Comparison of ENCODE assay signal across 16 cellular contexts in genomic region chr17:81705518-81706231, GRCh38. TPM values are rescaled to one million over a fixed set of nuclear protein-coding genes. Genes with fewer than 3 reads are reported as not detected.
DNase-seq lines count a peak whose midpoint lies in the region; ATAC-seq, FAIRE-seq and TF ChIP-seq lines count a peak whose summit lies in the region.
"Had no signal": no experiment of that assay in that cellular context is flagged by ENCODE, and none has a peak within 500 bp of the region (broad histone marks: within the 10 kb centered on the region; RNA-seq: fewer than 3 reads in every experiment).

No MANE protein-coding gene starts in this region.

- H3K9me3 Mint-ChIP-seq in activated B cell treated with CpG ODN at 0.5 μM for 24 hours: no peaks in the 10 kb centered on the region
- H3K9me3 Mint-ChIP-seq: T-helper 2 cell treated with Interferon-gamma antibody and Interleukin-4, amounts not matched to agents 5 μg/mL and 100 μg/mL, for 36 hours had no signal

- 96% methylated on average over 30 of the region's 30 CpGs for WGBS in HepG2 (ENCODE audit: low lambda C conversion rate)

- peaks cover 19 to 91% (median 66%) of the 10 kb centered on the region in 11 experiments; a peak in 21 of 22 replicates for H4K20me1 ChIP-seq in BLaER1 treated with 17β-estradiol and CSF1 and Interleukin-3, amounts not matched to agents 10 nM and 100 nM
- H4K20me1 ChIP-seq in HepG2 (ENCODE audit: insufficient read depth, low read length): peaks cover 13% of the 10 kb centered on the region; the same call in 1 of the 2 replicates

- no TSS peak for BruUV-seq in HepG2 (replicated peaks; lab: Mats Ljungman, UMichigan)

- H2AFZ ChIP-seq in HepG2 (ENCODE audit: low read length): no peak overlapping the region

- TF ChIP-seq RAD21 in HepG2 (CRISPR knock-in tag; IDR thresholded peaks at IDR 0.05): no peak

- peaks cover 41 to 50% (median 44%) of the 10 kb centered on the region in 10 experiments for H3K4me1 ChIP-seq in BLaER1 treated with 17β-estradiol and CSF1 and Interleukin-3, amounts not matched to agents 10 nM and 100 nM
- peaks cover 38% of the 10 kb centered on the region for H3K4me1 ChIP-seq in HepG2 (ENCODE audit: insufficient read depth, low read length)

- H3K79me2 ChIP-seq in HepG2 (ENCODE audit: insufficient read depth, low read length): peaks cover 47% of the 10 kb centered on the region

- H3K27me3 Mint-ChIP-seq in activated B cell treated with CpG ODN at 0.5 μM for 24 hours: no peaks in the 10 kb centered on the region

- TF ChIP-seq CTCF in activated B cell treated with CpG ODN at 0.5 μM for 24 hours (IDR thresholded peaks at IDR 0.05) (no peak), HepG2 (CRISPR knock-in tag; IDR thresholded peaks at IDR 0.05) (no peak)

- peaks cover 40% of the 10 kb centered on the region for H3K4me1 Mint-ChIP-seq in activated B cell treated with CpG ODN at 0.5 μM for 24 hours

- intact Hi-C loops in activated B cell treated with CpG ODN at 0.5 μM for 24 hours (cut with micrococcal nuclease) (no loop called here), HepG2 (cut with micrococcal nuclease; ENCODE audit: unreplicated experiment) (no loop called here), posterior cingulate gyrus (cut with DNase I) (no loop called here)

- H3K9ac ChIP-seq in BLaER1 treated with 17β-estradiol and CSF1 and Interleukin-3, amounts not matched to agents 10 nM and 100 nM: peak overlapping the region in 8 of 11 experiments; percentile 13 to 99 (median 32); a peak in 12 of 22 replicates
- H3K9ac ChIP-seq in HepG2 (ENCODE audit: insufficient read depth, low read depth, low read length): peak overlapping the region; percentile 9; the same call in 1 of the 2 replicates

- CTCF ChIA-PET in activated B cell treated with CpG ODN at 0.5 μM for 24 hours (lab: Charles Lee) (no interaction called here), HepG2 (lab: Yijun Ruan, JAX; ENCODE audit: low intra/inter-chr PET ratio, low total read pairs) (no interaction called here)

- H3K9me3 ChIP-seq in BLaER1 treated with 17β-estradiol and CSF1 and Interleukin-3, amounts not matched to agents 10 nM and 100 nM (replicated peaks in 1 of 11): no peaks in the 10 kb centered on the region
- H3K9me3 ChIP-seq in HepG2 (ENCODE audit: low read length): no peaks in the 10 kb centered on the region
- H3K9me3 ChIP-seq: body of pancreas, esophagus muscularis mucosa, right atrium auricular region, SJCRH30, thoracic aorta had no signal

- no peak for ATAC-seq in activated B cell treated with CpG ODN at 0.5 μM for 24 hours (ENCODE audit: low read depth)
- ATAC-seq in HepG2: no peak
- ATAC-seq: body of pancreas had no signal

- peak overlapping the region; percentile 26 for H3K4me3 Mint-ChIP-seq in activated B cell treated with CpG ODN at 0.5 μM for 24 hours
- H3K4me3 Mint-ChIP-seq: T-helper 2 cell treated with Interferon-gamma antibody and Interleukin-4, amounts not matched to agents 5 μg/mL and 100 μg/mL, for 36 hours had no signal

- H3K27ac ChIP-seq in BLaER1 treated with 17β-estradiol and CSF1 and Interleukin-3, amounts not matched to agents 10 nM and 100 nM: no peak overlapping the region
- H3K27ac ChIP-seq in HepG2 (ENCODE audit: extremely low read length, insufficient read depth, low read length): peak overlapping the region; percentile 21
- H3K27ac ChIP-seq: body of pancreas, esophagus muscularis mucosa, right atrium auricular region, SJCRH30, thoracic aorta had no signal

- in situ Hi-C loops in HepG2 (cut with HindIII; ENCODE audit: extremely low pct_ligation_motif_present, low pct_unique_long_range_greater_than_20kb): no loop called here

- no peak overlapping the region for H3K4me2 ChIP-seq in BLaER1 treated with 17β-estradiol and CSF1 and Interleukin-3, amounts not matched to agents 10 nM and 100 nM
- no peak overlapping the region for H3K4me2 ChIP-seq in HepG2 (ENCODE audit: low read depth, low read length)

- no peak for DNase-seq in GM12891 (ENCODE audit: insufficient read length, low spot score)
- no peak for DNase-seq in activated B cell treated with CpG ODN at 0.5 μM for 24 hours
- DNase-seq in HepG2 (ENCODE audit: low spot score): no peak
- DNase-seq in amygdala (lab: John Stamatoyannopoulos, UW): no peak
- DNase-seq in stimulated activated CD4-positive, alpha-beta T cell treated with anti-CD3 and anti-CD28 coated beads, Interleukin-1b, Interleukin-23, amount 100 ng/mL, for 48 hours: no peak
- DNase-seq in posterior cingulate gyrus: no peak
- DNase-seq: AML-193, body of pancreas, DMS 273 treated with DMSO at 0.1 percent for 48 hours, NCI-H2029, SJCRH30 had no signal

- TF ChIP-seq EP300 in HepG2 (IDR thresholded peaks at IDR 0.05; ENCODE audit: low read depth in 2 of 2, low read length in 2 of 2) (no peak), HepG2 (CRISPR knock-in tag; IDR thresholded peaks at IDR 0.05; ENCODE audit: borderline replicate concordance) (no peak)

- TF ChIP-seq POLR2A in GM12891 (IDR thresholded peaks at IDR 0.05; ENCODE audit: low read depth, low read length) (no peak), HepG2 (IDR thresholded peaks at IDR 0.05; ENCODE audit: insufficient read depth in 1 of 2, low read depth in 2 of 2, low read length in 2 of 2) (no peak)

- H3K27ac Mint-ChIP-seq in activated B cell treated with CpG ODN at 0.5 μM for 24 hours: no peak overlapping the region
- H3K27ac Mint-ChIP-seq: T-helper 2 cell treated with Interferon-gamma antibody and Interleukin-4, amounts not matched to agents 5 μg/mL and 100 μg/mL, for 36 hours had no signal

- H3K4me3 ChIP-seq in BLaER1 treated with 17β-estradiol and CSF1 and Interleukin-3, amounts not matched to agents 10 nM and 100 nM: no peak overlapping the region
- H3K4me3 ChIP-seq in HepG2 (replicated peaks in 1 of 3; ENCODE audit: insufficient read depth in 1 of 3, low read depth in 2 of 3, low read length in 3 of 3): no peak overlapping the region
- H3K4me3 ChIP-seq: body of pancreas, esophagus muscularis mucosa, right atrium auricular region, SJCRH30, thoracic aorta had no signal

- no peaks in the 10 kb centered on the region for H3K27me3 ChIP-seq in BLaER1 treated with 17β-estradiol and CSF1 and Interleukin-3, amounts not matched to agents 10 nM and 100 nM
- no peaks in the 10 kb centered on the region; a peak in 1 of 5 replicates for H3K27me3 ChIP-seq in HepG2 (ENCODE audit: control insufficient read depth in 1 of 2, insufficient read depth in 2 of 2, low read length in 2 of 2)
- H3K27me3 ChIP-seq: body of pancreas, right atrium auricular region, SJCRH30 had no signal

- peaks cover 48 to 71% (median 68%) of the 10 kb centered on the region in 11 experiments for H3K36me3 ChIP-seq in BLaER1 treated with 17β-estradiol and CSF1 and Interleukin-3, amounts not matched to agents 10 nM and 100 nM
- H3K36me3 ChIP-seq in HepG2 (replicated peaks in 1 of 2; ENCODE audit: control insufficient read depth in 1 of 2, insufficient read depth in 2 of 2, low read length in 2 of 2): peaks cover 24 to 48% of the 10 kb centered on the region in 2 experiments

- FAIRE-seq in GM12891 (lab: Jason Lieb, UNC): no peak
- FAIRE-seq in HepG2 (lab: Jason Lieb, UNC): no peak

- POLR2A ChIA-PET in activated B cell treated with CpG ODN at 0.5 μM for 24 hours (lab: Charles Lee): no interaction called here
- POLR2A ChIA-PET in HepG2 (lab: Yijun Ruan, JAX): interaction anchor here (1.0 to 4.9 kb wide), 3 partner anchors 7 to 285 kb away, joined by 3 to 143 read pairs (median 124); partner anchors contain the start of genes ARL16, HGS and SLC25A10

- peaks cover 38% of the 10 kb centered on the region for H3K36me3 Mint-ChIP-seq in activated B cell treated with CpG ODN at 0.5 μM for 24 hours (ENCODE audit: low read depth)

RNA-seq across cellular contexts. Expression of gene MRPL12, which starts 2.5 kb away (rescaled TPM):
- 103 TPM for polyA plus RNA-seq in GM12891 (2012; ENCODE audit: low read depth, missing spikeins)
- total RNA-seq in activated B cell treated with CpG ODN at 0.5 μM for 24 hours: 68.8 and 69.8 TPM in 2 replicates
- total RNA-seq in HepG2 (2016; rRNA removed; fragmentation: Illumina TruSeq; extraction: Trizol): 39.1 and 72.5 TPM in 2 replicates
- total RNA-seq in HepG2 (2016; cell fraction: cytosol; rRNA removed; fragmentation: Illumina TruSeq; extraction: Trizol; ENCODE audit: low read depth): 76.8 and 84.3 TPM in 2 replicates
- 47.2 and 70.7 TPM in 2 replicates for total RNA-seq in HepG2 (2016; cell fraction: insoluble cytoplasmic fraction; rRNA removed; fragmentation: Illumina TruSeq; extraction: Trizol)
- 95.6 and 107 TPM in 2 replicates for total RNA-seq in HepG2 (2016; cell fraction: membrane; rRNA removed; fragmentation: Illumina TruSeq; extraction: Trizol)
- total RNA-seq in HepG2 (2016; cell fraction: nucleus; rRNA removed; fragmentation: Illumina TruSeq; extraction: Trizol): 26.8 and 29.8 TPM in 2 replicates
- 94.1 and 112 TPM in 2 replicates for polyA plus RNA-seq in HepG2 (2011; rRNA removed)
- polyA plus RNA-seq in HepG2 (2011; cell fraction: cytosol; rRNA removed): 137 and 215 TPM in 2 replicates
- 94.6 and 96.1 TPM in 2 replicates for polyA plus RNA-seq in HepG2 (2011; cell fraction: nucleus; rRNA removed)
- polyA plus RNA-seq in HepG2 (2012): 83.0 and 86.6 TPM in 2 replicates
- 367 and 487 TPM in 2 replicates for polyA plus RNA-seq in HepG2 (2016; cell fraction: cytosol; fragmentation: Illumina TruSeq; extraction: Trizol; ENCODE audit: low read depth)
- 281 and 289 TPM in 2 replicates for polyA plus RNA-seq in HepG2 (2016; cell fraction: insoluble cytoplasmic fraction; fragmentation: Illumina TruSeq; extraction: Trizol; ENCODE audit: low read depth)
- polyA plus RNA-seq in HepG2 (2016; cell fraction: membrane; fragmentation: Illumina TruSeq; extraction: Trizol; ENCODE audit: low read depth): 273 and 345 TPM in 2 replicates
- polyA plus RNA-seq in HepG2 (2016; cell fraction: nucleus; fragmentation: Illumina TruSeq; extraction: Trizol; ENCODE audit: insufficient read depth, low read depth): 148 and 167 TPM in 2 replicates
- 58.6 and 62.0 TPM in 2 replicates for polyA minus RNA-seq in HepG2 (2011; rRNA and poly(A)+ RNA removed; ENCODE audit: low replicate concordance)
- polyA minus RNA-seq in HepG2 (2011; cell fraction: cytosol; rRNA and poly(A)+ RNA removed): 34.6 and 36.8 TPM in 2 replicates
- 24.0 and 29.4 TPM in 2 replicates for polyA minus RNA-seq in HepG2 (2011; cell fraction: nucleus; rRNA and poly(A)+ RNA removed)

RNA-seq across cellular contexts. Expression of gene SLC25A10, which starts 6.4 kb away (rescaled TPM):
- 14.0 TPM for polyA plus RNA-seq in GM12891 (2012; ENCODE audit: low read depth, missing spikeins)
- total RNA-seq in activated B cell treated with CpG ODN at 0.5 μM for 24 hours: 6.1 and 6.4 TPM in 2 replicates
- total RNA-seq in HepG2 (2016; rRNA removed; fragmentation: Illumina TruSeq; extraction: Trizol): 111 and 140 TPM in 2 replicates
- total RNA-seq in HepG2 (2016; cell fraction: cytosol; rRNA removed; fragmentation: Illumina TruSeq; extraction: Trizol; ENCODE audit: low read depth): 76.5 and 89.9 TPM in 2 replicates
- total RNA-seq in HepG2 (2016; cell fraction: insoluble cytoplasmic fraction; rRNA removed; fragmentation: Illumina TruSeq; extraction: Trizol): 100 and 147 TPM in 2 replicates
- 143 and 165 TPM in 2 replicates for total RNA-seq in HepG2 (2016; cell fraction: membrane; rRNA removed; fragmentation: Illumina TruSeq; extraction: Trizol)
- total RNA-seq in HepG2 (2016; cell fraction: nucleus; rRNA removed; fragmentation: Illumina TruSeq; extraction: Trizol): 53.5 and 61.2 TPM in 2 replicates
- polyA plus RNA-seq in HepG2 (2011; rRNA removed): 46.5 and 59.7 TPM in 2 replicates
- 37.0 and 59.3 TPM in 2 replicates for polyA plus RNA-seq in HepG2 (2011; cell fraction: cytosol; rRNA removed)
- 97.5 and 120 TPM in 2 replicates for polyA plus RNA-seq in HepG2 (2011; cell fraction: nucleus; rRNA removed)
- 28.3 and 32.0 TPM in 2 replicates for polyA plus RNA-seq in HepG2 (2012)
- polyA plus RNA-seq in HepG2 (2016; cell fraction: cytosol; fragmentation: Illumina TruSeq; extraction: Trizol; ENCODE audit: low read depth): 77.4 and 92.5 TPM in 2 replicates
- 90.7 and 117 TPM in 2 replicates for polyA plus RNA-seq in HepG2 (2016; cell fraction: insoluble cytoplasmic fraction; fragmentation: Illumina TruSeq; extraction: Trizol; ENCODE audit: low read depth)
- 117 and 123 TPM in 2 replicates for polyA plus RNA-seq in HepG2 (2016; cell fraction: membrane; fragmentation: Illumina TruSeq; extraction: Trizol; ENCODE audit: low read depth)
- 106 and 108 TPM in 2 replicates for polyA plus RNA-seq in HepG2 (2016; cell fraction: nucleus; fragmentation: Illumina TruSeq; extraction: Trizol; ENCODE audit: insufficient read depth, low read depth)
- 55.9 and 103 TPM in 2 replicates for polyA minus RNA-seq in HepG2 (2011; rRNA and poly(A)+ RNA removed; ENCODE audit: low replicate concordance)
- polyA minus RNA-seq in HepG2 (2011; cell fraction: cytosol; rRNA and poly(A)+ RNA removed): 23.3 and 25.9 TPM in 2 replicates
- 32.0 and 34.5 TPM in 2 replicates for polyA minus RNA-seq in HepG2 (2011; cell fraction: nucleus; rRNA and poly(A)+ RNA removed)

RNA-seq across cellular contexts. Expression of gene HGS, which starts 21.9 kb away (rescaled TPM):
- 51.7 TPM for polyA plus RNA-seq in GM12891 (2012; ENCODE audit: low read depth, missing spikeins)
- total RNA-seq in activated B cell treated with CpG ODN at 0.5 μM for 24 hours: 132 and 151 TPM in 2 replicates
- 54.1 and 73.3 TPM in 2 replicates for total RNA-seq in HepG2 (2016; rRNA removed; fragmentation: Illumina TruSeq; extraction: Trizol)
- 23.7 and 25.3 TPM in 2 replicates for total RNA-seq in HepG2 (2016; cell fraction: cytosol; rRNA removed; fragmentation: Illumina TruSeq; extraction: Trizol; ENCODE audit: low read depth)
- total RNA-seq in HepG2 (2016; cell fraction: insoluble cytoplasmic fraction; rRNA removed; fragmentation: Illumina TruSeq; extraction: Trizol): 46.3 and 75.5 TPM in 2 replicates
- total RNA-seq in HepG2 (2016; cell fraction: membrane; rRNA removed; fragmentation: Illumina TruSeq; extraction: Trizol): 26.2 and 27.2 TPM in 2 replicates
- total RNA-seq in HepG2 (2016; cell fraction: nucleus; rRNA removed; fragmentation: Illumina TruSeq; extraction: Trizol): 61.6 and 70.3 TPM in 2 replicates
- polyA plus RNA-seq in HepG2 (2011; rRNA removed): 78.1 and 85.3 TPM in 2 replicates
- polyA plus RNA-seq in HepG2 (2011; cell fraction: cytosol; rRNA removed): 23.0 and 37.1 TPM in 2 replicates
- polyA plus RNA-seq in HepG2 (2011; cell fraction: nucleus; rRNA removed): 599 and 842 TPM in 2 replicates
- 50.3 and 58.5 TPM in 2 replicates for polyA plus RNA-seq in HepG2 (2012)
- polyA plus RNA-seq in HepG2 (2016; cell fraction: cytosol; fragmentation: Illumina TruSeq; extraction: Trizol; ENCODE audit: low read depth): 10.3 and 14.6 TPM in 2 replicates
- polyA plus RNA-seq in HepG2 (2016; cell fraction: insoluble cytoplasmic fraction; fragmentation: Illumina TruSeq; extraction: Trizol; ENCODE audit: low read depth): 49.0 and 65.5 TPM in 2 replicates
- 20.0 and 26.0 TPM in 2 replicates for polyA plus RNA-seq in HepG2 (2016; cell fraction: membrane; fragmentation: Illumina TruSeq; extraction: Trizol; ENCODE audit: low read depth)
- polyA plus RNA-seq in HepG2 (2016; cell fraction: nucleus; fragmentation: Illumina TruSeq; extraction: Trizol; ENCODE audit: insufficient read depth, low read depth): 239 and 240 TPM in 2 replicates
- 124 and 132 TPM in 2 replicates for polyA minus RNA-seq in HepG2 (2011; rRNA and poly(A)+ RNA removed; ENCODE audit: low replicate concordance)
- polyA minus RNA-seq in HepG2 (2011; cell fraction: cytosol; rRNA and poly(A)+ RNA removed): 22.8 and 27.9 TPM in 2 replicates
- polyA minus RNA-seq in HepG2 (2011; cell fraction: nucleus; rRNA and poly(A)+ RNA removed): 76.9 and 79.1 TPM in 2 replicates

RNA-seq across cellular contexts. Expression of gene ARL16, which starts 22.1 kb away (rescaled TPM):
- polyA plus RNA-seq in GM12891 (2012; ENCODE audit: low read depth, missing spikeins): 24.0 TPM
- total RNA-seq in activated B cell treated with CpG ODN at 0.5 μM for 24 hours (30.7 and 33.3 TPM in 2 replicates), HepG2 (2016; rRNA removed; fragmentation: Illumina TruSeq; extraction: Trizol) (18.8 and 20.8 TPM in 2 replicates)
- 17.5 and 20.2 TPM in 2 replicates for total RNA-seq in HepG2 (2016; cell fraction: cytosol; rRNA removed; fragmentation: Illumina TruSeq; extraction: Trizol; ENCODE audit: low read depth)
- 21.5 and 21.9 TPM in 2 replicates for total RNA-seq in HepG2 (2016; cell fraction: insoluble cytoplasmic fraction; rRNA removed; fragmentation: Illumina TruSeq; extraction: Trizol)
- total RNA-seq in HepG2 (2016; cell fraction: membrane; rRNA removed; fragmentation: Illumina TruSeq; extraction: Trizol): 24.3 and 26.3 TPM in 2 replicates
- total RNA-seq in HepG2 (2016; cell fraction: nucleus; rRNA removed; fragmentation: Illumina TruSeq; extraction: Trizol): 10.5 and 14.3 TPM in 2 replicates
- 30.8 and 32.1 TPM in 2 replicates for polyA plus RNA-seq in HepG2 (2011; rRNA removed)
- 30.7 and 36.8 TPM in 2 replicates for polyA plus RNA-seq in HepG2 (2011; cell fraction: cytosol; rRNA removed)
- 21.1 and 26.0 TPM in 2 replicates for polyA plus RNA-seq in HepG2 (2011; cell fraction: nucleus; rRNA removed)
- 16.3 and 19.8 TPM in 2 replicates for polyA plus RNA-seq in HepG2 (2012)
- 22.8 and 26.9 TPM in 2 replicates for polyA plus RNA-seq in HepG2 (2016; cell fraction: cytosol; fragmentation: Illumina TruSeq; extraction: Trizol; ENCODE audit: low read depth)
- 25.4 and 25.5 TPM in 2 replicates for polyA plus RNA-seq in HepG2 (2016; cell fraction: insoluble cytoplasmic fraction; fragmentation: Illumina TruSeq; extraction: Trizol; ENCODE audit: low read depth)
- 24.7 and 30.0 TPM in 2 replicates for polyA plus RNA-seq in HepG2 (2016; cell fraction: membrane; fragmentation: Illumina TruSeq; extraction: Trizol; ENCODE audit: low read depth)
- polyA plus RNA-seq in HepG2 (2016; cell fraction: nucleus; fragmentation: Illumina TruSeq; extraction: Trizol; ENCODE audit: insufficient read depth, low read depth): 41.6 and 53.5 TPM in 2 replicates
- polyA minus RNA-seq in HepG2 (2011; rRNA and poly(A)+ RNA removed; ENCODE audit: low replicate concordance): 17.2 and 24.1 TPM in 2 replicates
- 4.7 and 5.4 TPM in 2 replicates for polyA minus RNA-seq in HepG2 (2011; cell fraction: cytosol; rRNA and poly(A)+ RNA removed)
- 10.7 and 14.5 TPM in 2 replicates for polyA minus RNA-seq in HepG2 (2011; cell fraction: nucleus; rRNA and poly(A)+ RNA removed)

RNA-seq across cellular contexts. Expression of gene CCDC137, which starts 39.1 kb away (rescaled TPM):
- polyA plus RNA-seq in GM12891 (2012; ENCODE audit: low read depth, missing spikeins): 23.9 TPM
- total RNA-seq in activated B cell treated with CpG ODN at 0.5 μM for 24 hours (34.7 and 41.3 TPM in 2 replicates), HepG2 (2016; rRNA removed; fragmentation: Illumina TruSeq; extraction: Trizol) (34.4 and 39.1 TPM in 2 replicates)
- total RNA-seq in HepG2 (2016; cell fraction: cytosol; rRNA removed; fragmentation: Illumina TruSeq; extraction: Trizol; ENCODE audit: low read depth): 10.7 and 10.8 TPM in 2 replicates
- total RNA-seq in HepG2 (2016; cell fraction: insoluble cytoplasmic fraction; rRNA removed; fragmentation: Illumina TruSeq; extraction: Trizol): 31.3 and 40.3 TPM in 2 replicates
- total RNA-seq in HepG2 (2016; cell fraction: membrane; rRNA removed; fragmentation: Illumina TruSeq; extraction: Trizol): 16.9 and 19.0 TPM in 2 replicates
- 20.9 and 21.8 TPM in 2 replicates for total RNA-seq in HepG2 (2016; cell fraction: nucleus; rRNA removed; fragmentation: Illumina TruSeq; extraction: Trizol)
- polyA plus RNA-seq in HepG2 (2011; rRNA removed): 14.6 and 14.7 TPM in 2 replicates
- polyA plus RNA-seq in HepG2 (2011; cell fraction: cytosol; rRNA removed): 10.9 and 12.3 TPM in 2 replicates
- polyA plus RNA-seq in HepG2 (2011; cell fraction: nucleus; rRNA removed): 18.8 and 20.1 TPM in 2 replicates
- 15.7 and 20.6 TPM in 2 replicates for polyA plus RNA-seq in HepG2 (2012)
- polyA plus RNA-seq in HepG2 (2016; cell fraction: cytosol; fragmentation: Illumina TruSeq; extraction: Trizol; ENCODE audit: low read depth): 6.0 and 6.1 TPM in 2 replicates
- 43.6 and 43.8 TPM in 2 replicates for polyA plus RNA-seq in HepG2 (2016; cell fraction: insoluble cytoplasmic fraction; fragmentation: Illumina TruSeq; extraction: Trizol; ENCODE audit: low read depth)
- polyA plus RNA-seq in HepG2 (2016; cell fraction: membrane; fragmentation: Illumina TruSeq; extraction: Trizol; ENCODE audit: low read depth): 11.4 and 11.7 TPM in 2 replicates
- 75.0 and 87.7 TPM in 2 replicates for polyA plus RNA-seq in HepG2 (2016; cell fraction: nucleus; fragmentation: Illumina TruSeq; extraction: Trizol; ENCODE audit: insufficient read depth, low read depth)
- polyA minus RNA-seq in HepG2 (2011; rRNA and poly(A)+ RNA removed; ENCODE audit: low replicate concordance): 4.1 and 5.1 TPM in 2 replicates
- polyA minus RNA-seq in HepG2 (2011; cell fraction: cytosol; rRNA and poly(A)+ RNA removed): 5.1 and 5.5 TPM in 2 replicates
- polyA minus RNA-seq in HepG2 (2011; cell fraction: nucleus; rRNA and poly(A)+ RNA removed): 7.0 and 8.8 TPM in 2 replicates
